ENCODE assay signal across 1 cellular context in the genomic region with DNA sequence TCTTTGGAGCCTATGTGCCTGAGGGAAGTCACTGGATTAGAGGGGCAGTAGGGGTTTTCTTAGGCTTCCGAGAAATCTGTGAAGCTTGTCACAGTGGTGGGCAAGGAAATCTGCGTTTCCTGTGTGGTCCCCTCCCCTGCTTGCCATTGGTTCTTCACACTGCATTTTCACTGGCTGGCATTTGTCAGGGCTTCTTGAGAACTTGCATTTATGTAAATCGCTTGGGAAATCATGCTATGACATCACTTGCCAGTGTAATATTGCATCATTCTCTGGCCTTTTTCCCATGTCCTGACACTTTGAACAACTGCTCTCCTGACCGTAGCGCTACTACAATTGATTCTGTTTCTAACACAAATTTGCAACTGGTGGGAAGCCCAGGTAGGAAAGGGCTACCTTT.
TF ChIP-seq lines count a peak whose summit lies in the region.

No MANE protein-coding gene starts in this region.

TF ChIP-seq in H1, 55 proteins besides CTCF, POLR2A, EP300 and RAD21:
- TF ChIP-seq SIRT6 (IDR thresholded peaks at IDR 0.05; ENCODE audit: low read length) (no peak), SIN3A (conservative IDR thresholded peaks at IDR 0.05 in 1 of 2, IDR thresholded peaks at IDR 0.05 in 1 of 2; ENCODE audit: low read depth in 1 of 2, low read length in 2 of 2) (no peak), BCL11A (IDR thresholded peaks at IDR 0.05; ENCODE audit: low read depth in 2 of 2, low read length in 2 of 2) (no peak), CHD1 (IDR thresholded peaks at IDR 0.05; ENCODE audit: low read depth, low read length) (no peak), FOSL1 (IDR thresholded peaks at IDR 0.05; ENCODE audit: insufficient read depth, low read depth, low read length) (no peak), JUND (IDR thresholded peaks at IDR 0.05; ENCODE audit: low read length) (0 out of 2 replicates have a peak, but pooled peaks have one; percentile 13), KDM1A (IDR thresholded peaks at IDR 0.05; ENCODE audit: borderline replicate concordance, low read length) (no peak), TCF12 (IDR thresholded peaks at IDR 0.05; ENCODE audit: low read depth, low read length) (no peak), CREB1 (IDR thresholded peaks at IDR 0.05) (peak; percentile 45; the same call in 1 of the 2 replicates), RXRA (IDR thresholded peaks at IDR 0.05; ENCODE audit: insufficient read depth, low read depth, low read length) (no peak), CBX5 (IDR thresholded peaks at IDR 0.05; ENCODE audit: low read depth, low read length) (no peak), JUN (IDR thresholded peaks at IDR 0.05; ENCODE audit: low read depth, low read length) (no peak), TEAD4 (IDR thresholded peaks at IDR 0.05; ENCODE audit: low read depth, low read length) (no peak), CEBPB (IDR thresholded peaks at IDR 0.05; ENCODE audit: low read depth, low read length) (peak; percentile 91), POU5F1 (IDR thresholded peaks at IDR 0.05; ENCODE audit: low read depth, low read length) (no peak), TAF7 (optimal IDR thresholded peaks at IDR 0.05; ENCODE audit: borderline replicate concordance, low read depth, low read length) (no peak), SIX5 (IDR thresholded peaks at IDR 0.05; ENCODE audit: low read depth, low read length) (no peak)
- TF ChIP-seq, protein P1, sequence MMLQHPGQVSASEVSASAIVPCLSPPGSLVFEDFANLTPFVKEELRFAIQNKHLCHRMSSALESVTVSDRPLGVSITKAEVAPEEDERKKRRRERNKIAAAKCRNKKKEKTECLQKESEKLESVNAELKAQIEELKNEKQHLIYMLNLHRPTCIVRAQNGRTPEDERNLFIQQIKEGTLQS (IDR thresholded peaks at IDR 0.05; ENCODE audit: insufficient read depth, low read depth, low read length): 0 out of 2 replicates have a peak, but pooled peaks have one; percentile 22
- TF ChIP-seq, protein P2, sequence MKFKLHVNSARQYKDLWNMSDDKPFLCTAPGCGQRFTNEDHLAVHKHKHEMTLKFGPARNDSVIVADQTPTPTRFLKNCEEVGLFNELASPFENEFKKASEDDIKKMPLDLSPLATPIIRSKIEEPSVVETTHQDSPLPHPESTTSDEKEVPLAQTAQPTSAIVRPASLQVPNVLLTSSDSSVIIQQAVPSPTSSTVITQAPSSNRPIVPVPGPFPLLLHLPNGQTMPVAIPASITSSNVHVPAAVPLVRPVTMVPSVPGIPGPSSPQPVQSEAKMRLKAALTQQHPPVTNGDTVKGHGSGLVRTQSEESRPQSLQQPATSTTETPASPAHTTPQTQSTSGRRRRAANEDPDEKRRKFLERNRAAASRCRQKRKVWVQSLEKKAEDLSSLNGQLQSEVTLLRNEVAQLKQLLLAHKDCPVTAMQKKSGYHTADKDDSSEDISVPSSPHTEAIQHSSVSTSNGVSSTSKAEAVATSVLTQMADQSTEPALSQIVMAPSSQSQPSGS (IDR thresholded peaks at IDR 0.05; ENCODE audit: low read length): no peak; the same call in 1 of the 2 replicates
- TF ChIP-seq, protein P3, sequence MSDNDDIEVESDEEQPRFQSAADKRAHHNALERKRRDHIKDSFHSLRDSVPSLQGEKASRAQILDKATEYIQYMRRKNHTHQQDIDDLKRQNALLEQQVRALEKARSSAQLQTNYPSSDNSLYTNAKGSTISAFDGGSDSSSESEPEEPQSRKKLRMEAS (IDR thresholded peaks at IDR 0.05): no peak
